Comparison of ENCODE assay signal across 27 cellular contexts in genomic region chr20:47698142-47698541, GRCh38.
"Had no signal": no experiment of that assay in that cellular context is flagged by ENCODE, and none has a peak within 500 bp of the region (broad histone marks: within the 10 kb centered on the region; RNA-seq: fewer than 3 reads in every experiment).

No MANE protein-coding gene starts in this region.

- H3K79me2 ChIP-seq: parathyroid adenoma had no signal

- H3K4me1 ChIP-seq: neural progenitor cell, parathyroid adenoma, psoas muscle, suprapubic skin, testis, tibial artery, transverse colon, upper lobe of right lung, uterus had no signal

- H3K36me3 ChIP-seq: neural progenitor cell, ovary, spleen, transverse colon, upper lobe of right lung, uterus had no signal

- ATAC-seq: natural killer cell; psoas muscle; right cardiac atrium; sciatic nerve; stimulated activated memory B cell treated with anti-CD40 and anti-IgM and Interleukin-4, amounts not matched to agents 10 μg/mL and 1 μg/mL and 100 μg/mL, for 72 hours; stimulated activated naive CD8-positive, alpha-beta T cell treated with anti-CD3 and anti-CD28 coated beads, Interleukin-15, amount 100 ng/mL, for 72 hours; stimulated activated naive CD8-positive, alpha-beta T cell treated with anti-CD3 and anti-CD28 coated beads, Interleukin-15, Interleukin-2, amounts not matched to agents 100 U/mL and 50 U/mL, for 24 hours; upper lobe of right lung had no signal

- H3K4me2 ChIP-seq: neural progenitor cell, smooth muscle cell had no signal

- H3K4me3 ChIP-seq: neural progenitor cell, ovary, psoas muscle, skin epidermis, smooth muscle cell, spleen, suprapubic skin, testis, tibial artery, transverse colon, upper lobe of right lung, uterus had no signal

- H3K27me3 ChIP-seq: neural progenitor cell, ovary, spleen, suprapubic skin, testis, tibial artery, transverse colon, upper lobe of right lung, uterus had no signal

- H3K9ac ChIP-seq: neural progenitor cell, parathyroid adenoma had no signal

- H2AFZ ChIP-seq: neural progenitor cell, parathyroid adenoma had no signal

- H3K27ac ChIP-seq: neural progenitor cell, ovary, parathyroid adenoma, psoas muscle, skin epidermis, spleen, suprapubic skin, testis, tibial artery, transverse colon, upper lobe of right lung, uterus had no signal

- H3K9me3 ChIP-seq: ovary, suprapubic skin, testis, transverse colon, uterus had no signal

- DNase-seq: natural killer cell; occipital lobe; ovary; right cardiac atrium; spleen; stimulated activated CD4-positive, alpha-beta T cell treated with anti-CD3 and anti-CD28 coated beads, Interleukin-12 subunit alpha, Interleukin-12 subunit beta, amount 100 ng/mL, for 4 hours; stimulated activated CD4-positive, alpha-beta T cell treated with anti-CD3 and anti-CD28 coated beads, Interleukin-1b, Interleukin-23, amount 100 ng/mL, for 48 hours; stimulated activated CD4-positive, alpha-beta T cell treated with anti-CD3 and anti-CD28 coated beads, Interleukin-4, amount 100 ng/mL, for 1 hour; stimulated activated CD4-positive, alpha-beta T cell treated with anti-CD3 and anti-CD28 coated beads, Interleukin-4, amount 100 ng/mL, for 4 hours; stimulated activated CD8-positive, alpha-beta memory T cell treated with anti-CD3 and anti-CD28 coated beads, Interleukin-4, amount 100 ng/mL, for 48 hours; stimulated activated naive CD4-positive, alpha-beta T cell; stimulated activated naive CD8-positive, alpha-beta T cell treated with anti-CD3 and anti-CD28 coated beads, Interleukin-15, amount 100 ng/mL, for 72 hours; stimulated activated naive CD8-positive, alpha-beta T cell treated with anti-CD3 and anti-CD28 coated beads, Interleukin-15, Interleukin-2, amounts not matched to agents 100 U/mL and 50 U/mL, for 24 hours; substantia nigra; testis; tibial artery; transverse colon; upper lobe of right lung; uterus had no signal
